Comparison of ENCODE assay signal across 11 cellular contexts in the genomic region with DNA sequence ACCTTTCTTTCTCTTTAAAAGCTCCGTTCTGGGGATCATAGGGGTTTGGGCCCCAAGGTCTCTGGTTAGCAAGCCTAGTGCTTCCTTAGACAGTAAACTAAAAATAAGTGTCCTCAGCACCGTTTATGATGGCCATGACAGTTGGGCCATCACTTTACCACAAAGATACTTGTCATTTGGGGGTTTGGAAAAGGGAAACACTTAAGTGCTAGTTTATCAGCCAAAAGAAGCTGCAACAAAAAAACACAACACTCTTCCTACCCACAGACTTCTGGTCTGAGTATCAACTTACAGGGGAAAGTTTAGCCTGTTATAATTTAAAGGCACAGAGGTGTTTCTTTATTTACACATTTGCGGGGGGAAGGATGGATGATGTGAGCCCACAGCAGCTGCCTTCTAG.
A peak's percentile ranks its signal among the peaks of the same experiment; 100 is the strongest.
DNase-seq lines count a peak whose midpoint lies in the region; ATAC-seq lines count a peak whose summit lies in the region.
"Had no signal": no experiment of that assay in that cellular context is flagged by ENCODE, and none has a peak within 500 bp of the region (broad histone marks: within the 10 kb centered on the region; RNA-seq: fewer than 3 reads in every experiment).

No MANE protein-coding gene starts in this region.

- H3K4me3 ChIP-seq in GM08714 (ENCODE audit: low read length), result peak overlapping the region; percentile 4; the same call in 1 of the 2 replicates
- H3K4me3 ChIP-seq: psoas muscle had no signal

- ATAC-seq in HG02852 (IDR thresholded peaks at IDR 0.05; ENCODE audit: unreplicated experiment), result peak; percentile 56
- no peak for ATAC-seq in HG02885 (IDR thresholded peaks at IDR 0.05; ENCODE audit: poor library complexity, unreplicated experiment)
- no peak for ATAC-seq in HG02763 (IDR thresholded peaks at IDR 0.05; ENCODE audit: unreplicated experiment)
- ATAC-seq: left lobe of liver, psoas muscle had no signal

- DNase-seq in SIG-M5 treated with dmso at 0.1 percent for 504 hours (lab: John Stamatoyannopoulos, UW; ENCODE audit: unreplicated experiment) (peak; percentile 95), myocyte (ENCODE audit: low read depth) (peak; percentile 70), GOT3 (lab: John Stamatoyannopoulos, UW) (no peak)
- no peak for DNase-seq in stimulated activated CD4-positive, alpha-beta T cell treated with anti-CD3 and anti-CD28 coated beads, Interleukin-4, amount 100 ng/mL, for 24 hours
- DNase-seq: activated CD4-positive, alpha-beta T cell treated with anti-CD3 and anti-CD28 coated beads for 4 hours; psoas muscle had no signal

Comparison
In these comparisons a context has a peak if more than half of its experiments do, and no peak if none do; other contexts are left out.
1. DNase-seq: peak in SIG-M5 treated with dmso at 0.1 percent for 504 hours (single experiment) and myocyte (single experiment); none in GOT3 (single experiment) and stimulated activated CD4-positive, alpha-beta T cell treated with anti-CD3 and anti-CD28 coated beads, Interleukin-4, amount 100 ng/mL, for 24 hours (single experiment).